8 cellular contexts compared by ENCODE assay signal in the genomic region with DNA sequence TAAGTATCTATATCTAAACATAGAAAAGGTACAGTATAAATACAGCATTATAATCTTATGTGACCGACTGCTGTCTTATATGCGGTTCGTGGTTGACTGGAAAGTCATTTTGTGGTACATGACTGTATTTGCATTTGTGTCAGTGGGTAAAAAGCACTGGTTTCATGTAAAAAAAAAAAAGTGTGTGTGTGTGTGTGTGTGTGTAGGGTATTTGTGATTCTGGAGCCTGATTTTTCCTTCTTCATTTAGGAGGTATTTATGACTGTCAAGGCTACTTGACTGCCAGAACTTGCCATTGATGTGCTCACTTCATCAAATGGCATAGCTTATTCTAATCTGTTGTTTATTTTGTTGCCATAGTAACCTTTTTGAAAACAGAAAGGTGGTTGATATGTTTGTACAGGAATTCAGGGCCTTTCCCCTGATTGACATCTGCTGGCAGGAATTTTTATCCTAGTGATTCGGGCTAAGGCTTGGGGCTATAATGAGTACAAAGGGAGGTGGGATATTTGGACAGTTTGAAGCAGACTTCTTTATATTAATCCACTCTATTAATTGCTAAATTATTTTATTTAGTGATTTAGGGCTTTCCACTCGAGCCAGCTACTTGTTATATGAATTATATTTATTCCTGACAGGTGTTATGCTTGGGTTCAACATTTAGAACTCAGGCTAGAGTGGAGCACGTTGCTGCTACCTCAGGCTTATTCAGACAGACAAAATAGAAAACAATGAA.
DNase-seq lines count a peak whose midpoint lies in the region; ATAC-seq and TF ChIP-seq lines count a peak whose summit lies in the region.

No MANE protein-coding gene starts in this region.

- no peaks in the 10 kb centered on the region for H4K20me1 ChIP-seq in MM.1S (ENCODE audit: insufficient read depth, low read length)

- no peak overlapping the region for H3K27ac ChIP-seq in MM.1S (ENCODE audit: low read length)
- no peak overlapping the region for H3K27ac ChIP-seq in dorsolateral prefrontal cortex

- POLR2A ChIA-PET in activated CD8-positive, alpha-beta T cell treated with anti-CD3 and anti-CD28 coated beads for 36 hours (lab: Charles Lee), result no interaction called here

- H3K27me3 Mint-ChIP-seq in HFFc6 (ENCODE audit: insufficient read depth), result no peaks in the 10 kb centered on the region; the same call in 1 of the 2 replicates
- no peaks in the 10 kb centered on the region for H3K27me3 Mint-ChIP-seq in activated CD8-positive, alpha-beta T cell treated with anti-CD3 and anti-CD28 coated beads for 36 hours

- no peaks in the 10 kb centered on the region for H3K36me3 ChIP-seq in MM.1S (replicated peaks; ENCODE audit: insufficient read depth, low read length)

- H3K4me1 Mint-ChIP-seq in HFFc6 (ENCODE audit: low read depth), result peaks cover 27% of the 10 kb centered on the region
- peaks cover 46% of the 10 kb centered on the region for H3K4me1 Mint-ChIP-seq in activated CD8-positive, alpha-beta T cell treated with anti-CD3 and anti-CD28 coated beads for 36 hours (ENCODE audit: low read depth)

- H3K4me3 Mint-ChIP-seq in HFFc6, result no peak overlapping the region
- no peak overlapping the region for H3K4me3 Mint-ChIP-seq in activated CD8-positive, alpha-beta T cell treated with anti-CD3 and anti-CD28 coated beads for 36 hours

- intact Hi-C loops in activated CD8-positive, alpha-beta T cell treated with anti-CD3 and anti-CD28 coated beads for 36 hours (cut with micrococcal nuclease), result no loop called here
- intact Hi-C loops in dorsolateral prefrontal cortex (cut with DNase I), result no loop called here

- H2AFZ ChIP-seq in MM.1S (ENCODE audit: low read length), result no peak overlapping the region

- no peak overlapping the region for H3K9ac ChIP-seq in MM.1S (ENCODE audit: low read length)

- H3K9me2 ChIP-seq in MM.1S (replicated peaks; ENCODE audit: insufficient read depth, low read length), result no peaks in the 10 kb centered on the region

- peak overlapping the region; percentile 59 for H3K27ac Mint-ChIP-seq in HFFc6
- H3K27ac Mint-ChIP-seq in activated CD8-positive, alpha-beta T cell treated with anti-CD3 and anti-CD28 coated beads for 36 hours, result peak overlapping the region; percentile 67

- H3K27me3 ChIP-seq in MM.1S (replicated peaks; ENCODE audit: insufficient read depth, low read length), result 0 out of 2 replicates have a peak, but pooled peaks cover 3% of the 10 kb centered on the region
- no peaks in the 10 kb centered on the region for H3K27me3 ChIP-seq in dorsolateral prefrontal cortex

- H3K4me1 ChIP-seq in MM.1S (ENCODE audit: low read length), result peaks cover 3% of the 10 kb centered on the region; the same call in 1 of the 2 replicates

- 0 out of 2 replicates have a peak, but pooled peaks cover 4% of the 10 kb centered on the region for H3F3A ChIP-seq in MM.1S (ENCODE audit: insufficient read depth, low read length)

- H3K9me3 ChIP-seq in MM.1S (replicated peaks; ENCODE audit: insufficient read depth, low read length), result no peaks in the 10 kb centered on the region

- no peak for TF ChIP-seq CTCF in HFFc6 (IDR thresholded peaks at IDR 0.05)
- TF ChIP-seq CTCF in MM.1S (IDR thresholded peaks at IDR 0.05; ENCODE audit: low read length), result no peak
- TF ChIP-seq CTCF in activated CD8-positive, alpha-beta T cell treated with anti-CD3 and anti-CD28 coated beads for 36 hours (IDR thresholded peaks at IDR 0.05), result no peak
- no peak for TF ChIP-seq CTCF in dorsolateral prefrontal cortex (IDR thresholded peaks at IDR 0.05 in 54 of 56, conservative IDR thresholded peaks at IDR 0.05 in 2 of 56; ENCODE audit: low read depth in 1 of 56, partially characterized antibody in 56 of 56)

- peaks cover 11% of the 10 kb centered on the region for H3K36me3 Mint-ChIP-seq in HFFc6 (ENCODE audit: low read depth)
- peaks cover 1% of the 10 kb centered on the region for H3K36me3 Mint-ChIP-seq in activated CD8-positive, alpha-beta T cell treated with anti-CD3 and anti-CD28 coated beads for 36 hours (ENCODE audit: low read depth)

- peaks cover 33% of the 10 kb centered on the region for H3K79me2 ChIP-seq in MM.1S (ENCODE audit: low read length)

- ATAC-seq in activated CD8-positive, alpha-beta T cell treated with anti-CD3 and anti-CD28 coated beads for 36 hours, result peak; percentile 86

- in situ Hi-C loops in G401 (cut with HindIII; ENCODE audit: low sequenced_read_pairs), result no loop called here

- no peak overlapping the region for H3K4me3 ChIP-seq in MM.1S (ENCODE audit: low read length)
- no peak overlapping the region for H3K4me3 ChIP-seq in dorsolateral prefrontal cortex

- peak; percentile 32 for DNase-seq in NCI-H2107 treated with DMSO at 0.1 percent for 48 hours (lab: John Stamatoyannopoulos, UW; ENCODE audit: unreplicated experiment)
- no peak for DNase-seq in NCI-H2107 (lab: John Stamatoyannopoulos, UW)
- DNase-seq in HFFc6, result peak; percentile 23
- peak; percentile 48 for DNase-seq in MM.1S
- DNase-seq in activated CD8-positive, alpha-beta T cell treated with anti-CD3 and anti-CD28 coated beads for 36 hours, result peak; percentile 60
- DNase-seq in iPS-NIHi11 (ENCODE audit: low spot score), result peak; percentile 17
- DNase-seq in dorsolateral prefrontal cortex, result no peak
- DNase-seq in G401 (ENCODE audit: low spot score), result no peak

- peaks cover 7% of the 10 kb centered on the region for H3K9me3 Mint-ChIP-seq in HFFc6
- H3K9me3 Mint-ChIP-seq in activated CD8-positive, alpha-beta T cell treated with anti-CD3 and anti-CD28 coated beads for 36 hours, result peaks cover 11% of the 10 kb centered on the region

- CTCF ChIA-PET in activated CD8-positive, alpha-beta T cell treated with anti-CD3 and anti-CD28 coated beads for 36 hours (lab: Charles Lee), result interaction anchor here (2.4 kb wide), 1 partner anchor 148 kb away, joined by 5 read pairs; no protein-coding TSS in a partner anchor

- 0 out of 2 replicates have a peak overlapping the region, but pooled peaks have one; percentile 5 for H3K4me2 ChIP-seq in MM.1S (ENCODE audit: low read depth, low read length)

Comparison
In these comparisons a context has a peak if more than half of its experiments do, and no peak if none do; other contexts are left out.
1. DNase-seq: peak in NCI-H2107 treated with DMSO at 0.1 percent for 48 hours (single experiment), HFFc6 (single experiment), MM.1S (single experiment), activated CD8-positive, alpha-beta T cell treated with anti-CD3 and anti-CD28 coated beads for 36 hours (single experiment) and iPS-NIHi11 (single experiment); none in NCI-H2107 (single experiment), dorsolateral prefrontal cortex (0 of 10) and G401 (single experiment).